8 cellular contexts compared by ENCODE assay signal in genomic region chr21:29002442-29003144, GRCh38. TPM values are rescaled to one million over a fixed set of nuclear protein-coding genes. Genes with fewer than 3 reads are reported as not detected.
DNase-seq lines count a peak whose midpoint lies in the region; ATAC-seq and TF ChIP-seq lines count a peak whose summit lies in the region.

No MANE protein-coding gene starts in this region.

- peaks cover 11% of the 10 kb centered on the region for H3K36me3 Mint-ChIP-seq in activated naive CD4-positive, alpha-beta T cell treated with anti-CD3 and anti-CD28 coated beads, Interleukin-2, amount 10 ng/mL, durations not matched to agents 7 days and 5 days

- peaks cover 13% of the 10 kb centered on the region for H3K4me1 Mint-ChIP-seq in activated naive CD4-positive, alpha-beta T cell treated with anti-CD3 and anti-CD28 coated beads, Interleukin-2, amount 10 ng/mL, durations not matched to agents 7 days and 5 days

- in situ Hi-C loops in SK-MEL-5 (cut with HindIII; ENCODE audit: low pct_unique_long_range_greater_than_20kb, low sequenced_read_pairs): no loop called here

- 0 to 1% methylated on average over 10 to 12 of the region's 41 CpGs for WGBS in gastroesophageal sphincter (ENCODE audit: low coverage in 1 of 2), 2 donors

- H3K27ac Mint-ChIP-seq in activated naive CD4-positive, alpha-beta T cell treated with anti-CD3 and anti-CD28 coated beads, Interleukin-2, amount 10 ng/mL, durations not matched to agents 7 days and 5 days: peak overlapping the region; percentile 97

- H3K27me3 Mint-ChIP-seq in activated naive CD4-positive, alpha-beta T cell treated with anti-CD3 and anti-CD28 coated beads, Interleukin-2, amount 10 ng/mL, durations not matched to agents 7 days and 5 days: no peaks in the 10 kb centered on the region

- CTCF ChIA-PET in activated naive CD4-positive, alpha-beta T cell treated with anti-CD3 and anti-CD28 coated beads, Interleukin-2, amount 10 ng/mL, durations not matched to agents 7 days and 5 days (lab: Charles Lee): interaction anchor here (0.6 to 0.9 kb wide), 4 partner anchors 8 to 22 kb away, joined by 3 to 5 read pairs (median 3); partner anchors contain the start of genes LTN1 and USP16

- H3K27me3 ChIP-seq in gastroesophageal sphincter (no peaks in the 10 kb centered on the region), neutrophil (no peaks in the 10 kb centered on the region)

- TF ChIP-seq POLR2A in gastroesophageal sphincter (IDR thresholded peaks at IDR 0.05): peak; percentile 98 to 99

- H3K36me3 ChIP-seq in gastroesophageal sphincter (peaks cover 0 to 21% of the 10 kb centered on the region in 2 donors), neutrophil (no peaks in the 10 kb centered on the region)

- TF ChIP-seq EP300 in gastroesophageal sphincter (IDR thresholded peaks at IDR 0.05): no peak

- H3K4me3 ChIP-seq in HFF-Myc (replicated peaks; ENCODE audit: low read depth, low read length) (peak overlapping the region; percentile 69), gastroesophageal sphincter (peak overlapping the region; percentile 62 to 82), neutrophil (ENCODE audit: low read depth in 1 of 2, low read length in 1 of 2) (peak overlapping the region; percentile 75 to 77)

- no peaks in the 10 kb centered on the region for H3K9me3 ChIP-seq in gastroesophageal sphincter
- H3K9me3 ChIP-seq in neutrophil: no peaks in the 10 kb centered on the region

- H3K4me3 Mint-ChIP-seq in activated naive CD4-positive, alpha-beta T cell treated with anti-CD3 and anti-CD28 coated beads, Interleukin-2, amount 10 ng/mL, durations not matched to agents 7 days and 5 days: peak overlapping the region; percentile 89

- H3K4me1 ChIP-seq in gastroesophageal sphincter (peaks cover 0 to 15% (median 5%) of the 10 kb centered on the region in 3 donors), neutrophil (ENCODE audit: control insufficient read depth in 1 of 2, insufficient read depth in 1 of 2, low read depth in 1 of 2, low read length in 1 of 2) (peaks cover 15 to 17% of the 10 kb centered on the region in 2 experiments)

- H3K9me3 Mint-ChIP-seq in activated naive CD4-positive, alpha-beta T cell treated with anti-CD3 and anti-CD28 coated beads, Interleukin-2, amount 10 ng/mL, durations not matched to agents 7 days and 5 days: no peaks in the 10 kb centered on the region

- H3K27ac ChIP-seq in gastroesophageal sphincter: peak overlapping the region; percentile 92 to 97 (median 95)
- H3K27ac ChIP-seq in neutrophil: peak overlapping the region; percentile 77
- H3K27ac ChIP-seq in substantia nigra (ENCODE audit: low read depth, low read length, poor library complexity, severe bottlenecking): peak overlapping the region; percentile 95

- DNase-seq in GM04503 (ENCODE audit: low read depth) (peak; percentile 81), HFF-Myc (ENCODE audit: extremely low read depth, low read depth) (peak; percentile 92), MV-4-11 (lab: John Stamatoyannopoulos, UW) (peak; percentile 97), SK-MEL-5 (ENCODE audit: low read depth, low spot score) (peak; percentile 91), substantia nigra (lab: John Stamatoyannopoulos, UW) (peak; percentile 61 to 97 (median 91))
- DNase-seq in activated naive CD4-positive, alpha-beta T cell treated with anti-CD3 and anti-CD28 coated beads, Interleukin-2, amount 10 ng/mL, durations not matched to agents 7 days and 5 days: peak; percentile 97

- ATAC-seq in gastroesophageal sphincter: peak; percentile 100

- TF ChIP-seq CTCF in HFF-Myc (IDR thresholded peaks at IDR 0.05; ENCODE audit: low read depth, low read length, missing control alignments): no peak
- peak in 1 of 4 experiments; percentile 10 for TF ChIP-seq CTCF in gastroesophageal sphincter (IDR thresholded peaks at IDR 0.05)
- TF ChIP-seq CTCF in neutrophil (IDR thresholded peaks at IDR 0.05): no peak

RNA-seq across cellular contexts. Expression of gene LTN1, which starts 9.9 kb away (rescaled TPM):
- 19.5 and 22.5 TPM in 2 replicates for total RNA-seq in SK-MEL-5 (2014; rRNA removed; shearing (Covaris generic))
- 8.3 and 11.6 TPM in 2 replicates for polyA plus RNA-seq in SK-MEL-5 (2015; cell fraction: cytosol; rRNA removed)
- polyA plus RNA-seq in SK-MEL-5 (2015; cell fraction: nucleus; rRNA removed): 39.4 and 47.5 TPM in 2 replicates
- 10 to 100 TPM; 22.2 to 40.6 (median 31.8) TPM for total RNA-seq in gastroesophageal sphincter

RNA-seq across cellular contexts. Expression of gene RWDD2B, which starts 16.6 kb away (rescaled TPM):
- total RNA-seq in SK-MEL-5 (2014; rRNA removed; shearing (Covaris generic)): 20.8 and 25.2 TPM in 2 replicates
- polyA plus RNA-seq in SK-MEL-5 (2015; cell fraction: cytosol; rRNA removed): 15.1 and 17.9 TPM in 2 replicates
- 15.3 and 17.6 TPM in 2 replicates for polyA plus RNA-seq in SK-MEL-5 (2015; cell fraction: nucleus; rRNA removed)
- 10 to 100 TPM; 11.9 to 21.0 (median 16.3) TPM for total RNA-seq in gastroesophageal sphincter

RNA-seq across cellular contexts. Expression of gene USP16, which starts 21.9 kb away (rescaled TPM):
- 41.8 and 45.2 TPM in 2 replicates for total RNA-seq in SK-MEL-5 (2014; rRNA removed; shearing (Covaris generic))
- 14.2 and 21.1 TPM in 2 replicates for polyA plus RNA-seq in SK-MEL-5 (2015; cell fraction: cytosol; rRNA removed)
- polyA plus RNA-seq in SK-MEL-5 (2015; cell fraction: nucleus; rRNA removed): 46.8 and 48.1 TPM in 2 replicates
- total RNA-seq in gastroesophageal sphincter: 10 to 100 TPM; 37.4 to 65.4 (median 45.7) TPM

Comparison
In these comparisons a context has a peak if more than half of its experiments do, and no peak if none do; other contexts are left out.
1. Peak in every context shown above with its lines: DNase-seq, ATAC-seq, H3K4me3 ChIP-seq and H3K27ac ChIP-seq.